8 cellular contexts compared by ENCODE assay signal in the genomic region with DNA sequence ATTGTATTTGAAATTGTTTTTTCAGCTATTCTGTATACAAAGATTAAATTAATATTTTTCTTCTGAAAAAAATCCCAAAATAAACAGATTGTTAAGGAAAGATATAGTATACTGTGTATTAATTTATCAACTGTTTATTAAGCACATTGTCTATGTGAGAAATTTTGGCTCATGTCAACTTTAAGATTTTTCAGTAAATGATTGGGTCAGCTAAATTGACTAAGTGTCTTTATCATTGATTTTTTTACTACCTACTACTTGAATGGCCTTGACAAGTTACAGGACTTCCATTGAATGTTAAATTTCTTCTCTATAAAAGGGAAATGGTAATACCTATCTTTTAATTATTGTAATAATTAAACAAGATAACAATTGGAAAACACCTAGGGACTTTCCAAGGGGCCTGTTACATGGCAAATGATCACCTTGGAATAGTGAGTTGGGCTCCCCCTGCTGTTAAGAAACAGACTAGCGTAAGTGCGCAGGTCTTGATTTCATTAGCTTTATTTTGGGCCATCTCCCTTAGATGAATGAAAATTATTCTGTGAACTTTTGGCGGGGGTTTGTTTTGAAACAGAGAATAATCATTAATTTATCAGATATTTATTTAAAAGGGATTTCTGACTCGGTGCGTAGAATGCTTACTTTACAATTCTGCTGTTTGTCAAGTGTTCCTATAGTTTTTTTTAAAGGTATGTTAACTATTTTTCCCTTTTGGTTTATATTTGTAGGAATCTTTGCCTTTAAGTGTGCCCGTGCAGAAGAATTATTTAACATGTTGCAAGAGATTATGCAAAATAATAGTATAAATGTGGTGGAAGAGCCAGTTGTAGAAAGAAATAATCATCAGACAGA. TPM values are rescaled to one million over a fixed set of nuclear protein-coding genes. Genes with fewer than 3 reads are reported as not detected.
DNase-seq lines count a peak whose midpoint lies in the region; ATAC-seq and TF ChIP-seq lines count a peak whose summit lies in the region.

No MANE protein-coding gene starts in this region.

- peak; percentile 85 for TF ChIP-seq RAD21 in Ishikawa (IDR thresholded peaks at IDR 0.05; ENCODE audit: low read depth)

- H3K27ac Mint-ChIP-seq in activated naive CD4-positive, alpha-beta T cell treated with anti-CD3 and anti-CD28 coated beads for 36 hours, result no peak overlapping the region
- no peak overlapping the region for H3K27ac Mint-ChIP-seq in glutamatergic neuron (ENCODE audit: unreplicated experiment)

- TF ChIP-seq CTCF in glutamatergic neuron (IDR thresholded peaks at IDR 0.05; ENCODE audit: partially characterized antibody, unreplicated experiment), result peak; percentile 84

- ATAC-seq in GM19452 (IDR thresholded peaks at IDR 0.05; ENCODE audit: unreplicated experiment), result peak; percentile 81
- ATAC-seq in HG03442 (IDR thresholded peaks at IDR 0.05; ENCODE audit: unreplicated experiment), result no peak

- no peaks in the 10 kb centered on the region for H3K9me3 Mint-ChIP-seq in activated naive CD4-positive, alpha-beta T cell treated with anti-CD3 and anti-CD28 coated beads for 36 hours
- H3K9me3 Mint-ChIP-seq in glutamatergic neuron (ENCODE audit: unreplicated experiment), result peaks cover 2% of the 10 kb centered on the region

- intact Hi-C loops in activated naive CD4-positive, alpha-beta T cell treated with anti-CD3 and anti-CD28 coated beads for 36 hours (cut with micrococcal nuclease), result loop anchor here (1.0 kb wide), 5 partner anchors 100 to 416 kb away; a partner anchor contains a TSS

- DNase-seq in COR-L47 (lab: John Stamatoyannopoulos, UW), result peak; percentile 69
- DNase-seq in RPMI7951 (ENCODE audit: low read depth), result peak; percentile 56
- DNase-seq in activated naive CD4-positive, alpha-beta T cell treated with anti-CD3 and anti-CD28 coated beads for 36 hours, result peak; percentile 75
- peak; percentile 31 for DNase-seq in glutamatergic neuron
- DNase-seq in retina, result peak; percentile 42

- TF ChIP-seq EP300 in Ishikawa (IDR thresholded peaks at IDR 0.05; ENCODE audit: borderline replicate concordance), result no peak

- H3K4me3 Mint-ChIP-seq in activated naive CD4-positive, alpha-beta T cell treated with anti-CD3 and anti-CD28 coated beads for 36 hours, result no peak overlapping the region
- no peak overlapping the region for H3K4me3 Mint-ChIP-seq in glutamatergic neuron (ENCODE audit: unreplicated experiment)

- CTCF ChIA-PET in activated naive CD4-positive, alpha-beta T cell treated with anti-CD3 and anti-CD28 coated beads for 36 hours (lab: Charles Lee), result interaction anchor here (0.5 to 8.0 kb wide), 31 partner anchors 9 to 413 kb away, joined by 3 to 68 read pairs (median 3); a partner anchor contains a TSS

- no peaks in the 10 kb centered on the region for H3K27me3 Mint-ChIP-seq in activated naive CD4-positive, alpha-beta T cell treated with anti-CD3 and anti-CD28 coated beads for 36 hours (ENCODE audit: low read depth)
- H3K27me3 Mint-ChIP-seq in glutamatergic neuron (ENCODE audit: unreplicated experiment), result no peaks in the 10 kb centered on the region

- H3K36me3 Mint-ChIP-seq in activated naive CD4-positive, alpha-beta T cell treated with anti-CD3 and anti-CD28 coated beads for 36 hours (ENCODE audit: low read depth), result peaks cover 18% of the 10 kb centered on the region
- no peaks in the 10 kb centered on the region for H3K36me3 Mint-ChIP-seq in glutamatergic neuron (ENCODE audit: unreplicated experiment)

- H3K4me1 Mint-ChIP-seq in activated naive CD4-positive, alpha-beta T cell treated with anti-CD3 and anti-CD28 coated beads for 36 hours (ENCODE audit: low read depth), result peaks cover 11% of the 10 kb centered on the region
- no peaks in the 10 kb centered on the region for H3K4me1 Mint-ChIP-seq in glutamatergic neuron (ENCODE audit: low read depth, unreplicated experiment)

TF ChIP-seq in Ishikawa, 13 proteins besides CTCF, POLR2A, EP300 and RAD21:
- TF ChIP-seq ZBTB7A (IDR thresholded peaks at IDR 0.05; ENCODE audit: low read depth) (no peak), YY1 (IDR thresholded peaks at IDR 0.05; ENCODE audit: low read depth) (no peak), TCF12 (IDR thresholded peaks at IDR 0.05; ENCODE audit: low read depth) (no peak), EGR1 (IDR thresholded peaks at IDR 0.05) (no peak), NFIC (IDR thresholded peaks at IDR 0.05) (no peak), CEBPB (IDR thresholded peaks at IDR 0.05) (no peak), FOXM1 (IDR thresholded peaks at IDR 0.05; ENCODE audit: borderline replicate concordance, low read depth) (no peak), CREB1 (IDR thresholded peaks at IDR 0.05; ENCODE audit: low read depth) (no peak), TAF1 (IDR thresholded peaks at IDR 0.05; ENCODE audit: low read depth) (no peak), TEAD4 (IDR thresholded peaks at IDR 0.05) (no peak)
- TF ChIP-seq, protein P1, sequence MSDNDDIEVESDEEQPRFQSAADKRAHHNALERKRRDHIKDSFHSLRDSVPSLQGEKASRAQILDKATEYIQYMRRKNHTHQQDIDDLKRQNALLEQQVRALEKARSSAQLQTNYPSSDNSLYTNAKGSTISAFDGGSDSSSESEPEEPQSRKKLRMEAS (IDR thresholded peaks at IDR 0.05), result no peak
- TF ChIP-seq, protein P2, sequence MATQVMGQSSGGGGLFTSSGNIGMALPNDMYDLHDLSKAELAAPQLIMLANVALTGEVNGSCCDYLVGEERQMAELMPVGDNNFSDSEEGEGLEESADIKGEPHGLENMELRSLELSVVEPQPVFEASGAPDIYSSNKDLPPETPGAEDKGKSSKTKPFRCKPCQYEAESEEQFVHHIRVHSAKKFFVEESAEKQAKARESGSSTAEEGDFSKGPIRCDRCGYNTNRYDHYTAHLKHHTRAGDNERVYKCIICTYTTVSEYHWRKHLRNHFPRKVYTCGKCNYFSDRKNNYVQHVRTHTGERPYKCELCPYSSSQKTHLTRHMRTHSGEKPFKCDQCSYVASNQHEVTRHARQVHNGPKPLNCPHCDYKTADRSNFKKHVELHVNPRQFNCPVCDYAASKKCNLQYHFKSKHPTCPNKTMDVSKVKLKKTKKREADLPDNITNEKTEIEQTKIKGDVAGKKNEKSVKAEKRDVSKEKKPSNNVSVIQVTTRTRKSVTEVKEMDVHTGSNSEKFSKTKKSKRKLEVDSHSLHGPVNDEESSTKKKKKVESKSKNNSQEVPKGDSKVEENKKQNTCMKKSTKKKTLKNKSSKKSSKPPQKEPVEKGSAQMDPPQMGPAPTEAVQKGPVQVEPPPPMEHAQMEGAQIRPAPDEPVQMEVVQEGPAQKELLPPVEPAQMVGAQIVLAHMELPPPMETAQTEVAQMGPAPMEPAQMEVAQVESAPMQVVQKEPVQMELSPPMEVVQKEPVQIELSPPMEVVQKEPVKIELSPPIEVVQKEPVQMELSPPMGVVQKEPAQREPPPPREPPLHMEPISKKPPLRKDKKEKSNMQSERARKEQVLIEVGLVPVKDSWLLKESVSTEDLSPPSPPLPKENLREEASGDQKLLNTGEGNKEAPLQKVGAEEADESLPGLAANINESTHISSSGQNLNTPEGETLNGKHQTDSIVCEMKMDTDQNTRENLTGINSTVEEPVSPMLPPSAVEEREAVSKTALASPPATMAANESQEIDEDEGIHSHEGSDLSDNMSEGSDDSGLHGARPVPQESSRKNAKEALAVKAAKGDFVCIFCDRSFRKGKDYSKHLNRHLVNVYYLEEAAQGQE (IDR thresholded peaks at IDR 0.05; ENCODE audit: low read depth), result no peak
- TF ChIP-seq, protein P3, sequence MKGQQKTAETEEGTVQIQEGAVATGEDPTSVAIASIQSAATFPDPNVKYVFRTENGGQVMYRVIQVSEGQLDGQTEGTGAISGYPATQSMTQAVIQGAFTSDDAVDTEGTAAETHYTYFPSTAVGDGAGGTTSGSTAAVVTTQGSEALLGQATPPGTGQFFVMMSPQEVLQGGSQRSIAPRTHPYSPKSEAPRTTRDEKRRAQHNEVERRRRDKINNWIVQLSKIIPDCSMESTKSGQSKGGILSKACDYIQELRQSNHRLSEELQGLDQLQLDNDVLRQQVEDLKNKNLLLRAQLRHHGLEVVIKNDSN (IDR thresholded peaks at IDR 0.05), result no peak
TF ChIP-seq in Ishikawa: peak in this region for 0.

RNA-seq across cellular contexts. Expression of a gene that starts 14.5 kb away (rescaled TPM):
- total RNA-seq in RPMI7951 (2014; rRNA removed; shearing (Covaris generic)), result 315 and 356 TPM in 2 replicates
- 100 to 1,000 TPM; 268 to 280 TPM for total RNA-seq in activated naive CD4-positive, alpha-beta T cell treated with anti-CD3 and anti-CD28 coated beads for 36 hours
- total RNA-seq in glutamatergic neuron (ENCODE audit: unreplicated experiment), result 298 TPM

RNA-seq across cellular contexts. Expression of a gene that starts 39.9 kb away (rescaled TPM):
- total RNA-seq in RPMI7951 (2014; rRNA removed; shearing (Covaris generic)), result not detected in 2 replicates
- total RNA-seq in activated naive CD4-positive, alpha-beta T cell treated with anti-CD3 and anti-CD28 coated beads for 36 hours, result not detected
- total RNA-seq in glutamatergic neuron (ENCODE audit: unreplicated experiment), result not detected
